1 cellular context compared by ENCODE assay signal in the genomic region with DNA sequence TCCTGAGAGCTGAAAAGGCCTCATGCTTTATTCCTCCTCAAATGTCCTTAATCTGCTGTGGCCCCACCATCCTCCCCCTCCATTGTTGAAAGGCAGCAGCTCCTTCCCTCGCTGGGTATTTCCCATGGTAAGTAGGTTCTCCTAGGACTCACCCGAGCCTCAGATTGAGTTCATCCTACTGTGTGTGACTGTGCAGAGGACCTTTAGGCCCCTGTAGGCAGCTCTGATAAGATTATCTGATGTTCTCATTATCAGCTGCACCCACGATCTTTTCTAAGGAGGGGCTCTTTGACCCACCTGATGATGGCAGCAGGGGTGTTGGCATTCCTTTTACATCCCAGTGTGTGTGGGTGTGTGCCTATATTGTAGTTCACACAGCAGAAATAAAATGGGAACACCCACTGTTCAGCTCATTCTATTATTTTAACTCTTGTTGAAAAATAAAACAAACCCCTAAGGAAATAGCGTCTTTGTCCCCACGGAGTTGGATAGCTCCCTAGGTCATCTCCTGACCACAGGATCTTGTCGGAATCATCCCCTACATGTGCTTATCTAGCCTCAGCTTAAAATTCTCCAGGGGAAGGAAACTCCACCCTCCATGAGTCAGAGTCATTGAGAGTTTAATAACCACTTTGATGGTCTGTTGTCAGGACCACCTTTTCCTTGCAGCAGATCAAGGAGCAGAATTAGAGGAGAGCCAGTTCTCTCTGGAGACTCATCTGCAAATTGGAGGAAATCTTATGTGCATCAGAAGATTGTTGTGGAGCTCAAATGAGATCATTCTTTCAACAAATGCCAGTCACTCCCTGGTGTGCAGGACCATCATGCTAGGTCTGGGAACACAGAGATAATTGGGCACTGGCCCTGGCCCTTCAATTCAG.
A peak's percentile ranks its signal among the peaks of the same experiment; 100 is the strongest.
TF ChIP-seq lines count a peak whose summit lies in the region.

No MANE protein-coding gene starts in this region.

TF ChIP-seq in K562, 482 proteins besides CTCF, POLR2A, EP300 and RAD21 (continued from another document):
- TF ChIP-seq, protein P1, sequence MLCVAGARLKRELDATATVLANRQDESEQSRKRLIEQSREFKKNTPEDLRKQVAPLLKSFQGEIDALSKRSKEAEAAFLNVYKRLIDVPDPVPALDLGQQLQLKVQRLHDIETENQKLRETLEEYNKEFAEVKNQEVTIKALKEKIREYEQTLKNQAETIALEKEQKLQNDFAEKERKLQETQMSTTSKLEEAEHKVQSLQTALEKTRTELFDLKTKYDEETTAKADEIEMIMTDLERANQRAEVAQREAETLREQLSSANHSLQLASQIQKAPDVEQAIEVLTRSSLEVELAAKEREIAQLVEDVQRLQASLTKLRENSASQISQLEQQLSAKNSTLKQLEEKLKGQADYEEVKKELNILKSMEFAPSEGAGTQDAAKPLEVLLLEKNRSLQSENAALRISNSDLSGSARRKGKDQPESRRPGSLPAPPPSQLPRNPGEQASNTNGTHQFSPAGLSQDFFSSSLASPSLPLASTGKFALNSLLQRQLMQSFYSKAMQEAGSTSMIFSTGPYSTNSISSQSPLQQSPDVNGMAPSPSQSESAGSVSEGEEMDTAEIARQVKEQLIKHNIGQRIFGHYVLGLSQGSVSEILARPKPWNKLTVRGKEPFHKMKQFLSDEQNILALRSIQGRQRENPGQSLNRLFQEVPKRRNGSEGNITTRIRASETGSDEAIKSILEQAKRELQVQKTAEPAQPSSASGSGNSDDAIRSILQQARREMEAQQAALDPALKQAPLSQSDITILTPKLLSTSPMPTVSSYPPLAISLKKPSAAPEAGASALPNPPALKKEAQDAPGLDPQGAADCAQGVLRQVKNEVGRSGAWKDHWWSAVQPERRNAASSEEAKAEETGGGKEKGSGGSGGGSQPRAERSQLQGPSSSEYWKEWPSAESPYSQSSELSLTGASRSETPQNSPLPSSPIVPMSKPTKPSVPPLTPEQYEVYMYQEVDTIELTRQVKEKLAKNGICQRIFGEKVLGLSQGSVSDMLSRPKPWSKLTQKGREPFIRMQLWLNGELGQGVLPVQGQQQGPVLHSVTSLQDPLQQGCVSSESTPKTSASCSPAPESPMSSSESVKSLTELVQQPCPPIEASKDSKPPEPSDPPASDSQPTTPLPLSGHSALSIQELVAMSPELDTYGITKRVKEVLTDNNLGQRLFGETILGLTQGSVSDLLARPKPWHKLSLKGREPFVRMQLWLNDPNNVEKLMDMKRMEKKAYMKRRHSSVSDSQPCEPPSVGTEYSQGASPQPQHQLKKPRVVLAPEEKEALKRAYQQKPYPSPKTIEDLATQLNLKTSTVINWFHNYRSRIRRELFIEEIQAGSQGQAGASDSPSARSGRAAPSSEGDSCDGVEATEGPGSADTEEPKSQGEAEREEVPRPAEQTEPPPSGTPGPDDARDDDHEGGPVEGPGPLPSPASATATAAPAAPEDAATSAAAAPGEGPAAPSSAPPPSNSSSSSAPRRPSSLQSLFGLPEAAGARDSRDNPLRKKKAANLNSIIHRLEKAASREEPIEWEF (CRISPR knock-in tag; IDR thresholded peaks at IDR 0.05), result no peak
- peak; percentile 94 for TF ChIP-seq ESRRA (IDR thresholded peaks at IDR 0.05; ENCODE audit: borderline replicate concordance, low read depth)
- peak; percentile 88 for TF ChIP-seq MTA2 (IDR thresholded peaks at IDR 0.05; ENCODE audit: low read depth)
- TF ChIP-seq PCBP1 (IDR thresholded peaks at IDR 0.05; ENCODE audit: low read depth, low read length, poor library complexity, severe bottlenecking), result no peak
- peak in 1 of 2 experiments; percentile 73; a peak in 2 of 4 replicates for TF ChIP-seq HDAC1 (IDR thresholded peaks at IDR 0.05)
- TF ChIP-seq SIRT6 (IDR thresholded peaks at IDR 0.05; ENCODE audit: low read depth, low read length), result no peak
- no peak for TF ChIP-seq CSDE1 (IDR thresholded peaks at IDR 0.05)
- TF ChIP-seq, protein P2, sequence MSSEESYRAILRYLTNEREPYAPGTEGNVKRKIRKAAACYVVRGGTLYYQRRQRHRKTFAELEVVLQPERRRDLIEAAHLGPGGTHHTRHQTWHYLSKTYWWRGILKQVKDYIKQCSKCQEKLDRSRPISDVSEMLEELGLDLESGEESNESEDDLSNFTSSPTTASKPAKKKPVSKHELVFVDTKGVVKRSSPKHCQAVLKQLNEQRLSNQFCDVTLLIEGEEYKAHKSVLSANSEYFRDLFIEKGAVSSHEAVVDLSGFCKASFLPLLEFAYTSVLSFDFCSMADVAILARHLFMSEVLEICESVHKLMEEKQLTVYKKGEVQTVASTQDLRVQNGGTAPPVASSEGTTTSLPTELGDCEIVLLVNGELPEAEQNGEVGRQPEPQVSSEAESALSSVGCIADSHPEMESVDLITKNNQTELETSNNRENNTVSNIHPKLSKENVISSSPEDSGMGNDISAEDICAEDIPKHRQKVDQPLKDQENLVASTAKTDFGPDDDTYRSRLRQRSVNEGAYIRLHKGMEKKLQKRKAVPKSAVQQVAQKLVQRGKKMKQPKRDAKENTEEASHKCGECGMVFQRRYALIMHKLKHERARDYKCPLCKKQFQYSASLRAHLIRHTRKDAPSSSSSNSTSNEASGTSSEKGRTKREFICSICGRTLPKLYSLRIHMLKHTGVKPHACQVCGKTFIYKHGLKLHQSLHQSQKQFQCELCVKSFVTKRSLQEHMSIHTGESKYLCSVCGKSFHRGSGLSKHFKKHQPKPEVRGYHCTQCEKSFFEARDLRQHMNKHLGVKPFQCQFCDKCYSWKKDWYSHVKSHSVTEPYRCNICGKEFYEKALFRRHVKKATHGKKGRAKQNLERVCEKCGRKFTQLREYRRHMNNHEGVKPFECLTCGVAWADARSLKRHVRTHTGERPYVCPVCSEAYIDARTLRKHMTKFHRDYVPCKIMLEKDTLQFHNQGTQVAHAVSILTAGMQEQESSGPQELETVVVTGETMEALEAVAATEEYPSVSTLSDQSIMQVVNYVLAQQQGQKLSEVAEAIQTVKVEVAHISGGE (CRISPR knock-in tag; IDR thresholded peaks at IDR 0.05), result 0 out of 6 replicates have a peak, but pooled peaks of 1 of the 3 experiments have one; percentile 14
- no peak for TF ChIP-seq MCM3 (IDR thresholded peaks at IDR 0.05)
- no peak for TF ChIP-seq RBM17 (IDR thresholded peaks at IDR 0.05; ENCODE audit: borderline replicate concordance, low read depth, low read length)
- no peak for TF ChIP-seq NCOA4 (IDR thresholded peaks at IDR 0.05; ENCODE audit: partially characterized antibody)
- TF ChIP-seq HMG20B (CRISPR knock-in tag; IDR thresholded peaks at IDR 0.05), result no peak
- TF ChIP-seq, protein P3, sequence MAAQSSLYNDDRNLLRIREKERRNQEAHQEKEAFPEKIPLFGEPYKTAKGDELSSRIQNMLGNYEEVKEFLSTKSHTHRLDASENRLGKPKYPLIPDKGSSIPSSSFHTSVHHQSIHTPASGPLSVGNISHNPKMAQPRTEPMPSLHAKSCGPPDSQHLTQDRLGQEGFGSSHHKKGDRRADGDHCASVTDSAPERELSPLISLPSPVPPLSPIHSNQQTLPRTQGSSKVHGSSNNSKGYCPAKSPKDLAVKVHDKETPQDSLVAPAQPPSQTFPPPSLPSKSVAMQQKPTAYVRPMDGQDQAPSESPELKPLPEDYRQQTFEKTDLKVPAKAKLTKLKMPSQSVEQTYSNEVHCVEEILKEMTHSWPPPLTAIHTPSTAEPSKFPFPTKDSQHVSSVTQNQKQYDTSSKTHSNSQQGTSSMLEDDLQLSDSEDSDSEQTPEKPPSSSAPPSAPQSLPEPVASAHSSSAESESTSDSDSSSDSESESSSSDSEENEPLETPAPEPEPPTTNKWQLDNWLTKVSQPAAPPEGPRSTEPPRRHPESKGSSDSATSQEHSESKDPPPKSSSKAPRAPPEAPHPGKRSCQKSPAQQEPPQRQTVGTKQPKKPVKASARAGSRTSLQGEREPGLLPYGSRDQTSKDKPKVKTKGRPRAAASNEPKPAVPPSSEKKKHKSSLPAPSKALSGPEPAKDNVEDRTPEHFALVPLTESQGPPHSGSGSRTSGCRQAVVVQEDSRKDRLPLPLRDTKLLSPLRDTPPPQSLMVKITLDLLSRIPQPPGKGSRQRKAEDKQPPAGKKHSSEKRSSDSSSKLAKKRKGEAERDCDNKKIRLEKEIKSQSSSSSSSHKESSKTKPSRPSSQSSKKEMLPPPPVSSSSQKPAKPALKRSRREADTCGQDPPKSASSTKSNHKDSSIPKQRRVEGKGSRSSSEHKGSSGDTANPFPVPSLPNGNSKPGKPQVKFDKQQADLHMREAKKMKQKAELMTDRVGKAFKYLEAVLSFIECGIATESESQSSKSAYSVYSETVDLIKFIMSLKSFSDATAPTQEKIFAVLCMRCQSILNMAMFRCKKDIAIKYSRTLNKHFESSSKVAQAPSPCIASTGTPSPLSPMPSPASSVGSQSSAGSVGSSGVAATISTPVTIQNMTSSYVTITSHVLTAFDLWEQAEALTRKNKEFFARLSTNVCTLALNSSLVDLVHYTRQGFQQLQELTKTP (IDR thresholded peaks at IDR 0.05; ENCODE audit: low read depth in 1 of 2, partially characterized antibody in 2 of 2), result peak in 1 of 2 experiments; percentile 40
